9 cellular contexts compared by ENCODE assay signal in the genomic region with DNA sequence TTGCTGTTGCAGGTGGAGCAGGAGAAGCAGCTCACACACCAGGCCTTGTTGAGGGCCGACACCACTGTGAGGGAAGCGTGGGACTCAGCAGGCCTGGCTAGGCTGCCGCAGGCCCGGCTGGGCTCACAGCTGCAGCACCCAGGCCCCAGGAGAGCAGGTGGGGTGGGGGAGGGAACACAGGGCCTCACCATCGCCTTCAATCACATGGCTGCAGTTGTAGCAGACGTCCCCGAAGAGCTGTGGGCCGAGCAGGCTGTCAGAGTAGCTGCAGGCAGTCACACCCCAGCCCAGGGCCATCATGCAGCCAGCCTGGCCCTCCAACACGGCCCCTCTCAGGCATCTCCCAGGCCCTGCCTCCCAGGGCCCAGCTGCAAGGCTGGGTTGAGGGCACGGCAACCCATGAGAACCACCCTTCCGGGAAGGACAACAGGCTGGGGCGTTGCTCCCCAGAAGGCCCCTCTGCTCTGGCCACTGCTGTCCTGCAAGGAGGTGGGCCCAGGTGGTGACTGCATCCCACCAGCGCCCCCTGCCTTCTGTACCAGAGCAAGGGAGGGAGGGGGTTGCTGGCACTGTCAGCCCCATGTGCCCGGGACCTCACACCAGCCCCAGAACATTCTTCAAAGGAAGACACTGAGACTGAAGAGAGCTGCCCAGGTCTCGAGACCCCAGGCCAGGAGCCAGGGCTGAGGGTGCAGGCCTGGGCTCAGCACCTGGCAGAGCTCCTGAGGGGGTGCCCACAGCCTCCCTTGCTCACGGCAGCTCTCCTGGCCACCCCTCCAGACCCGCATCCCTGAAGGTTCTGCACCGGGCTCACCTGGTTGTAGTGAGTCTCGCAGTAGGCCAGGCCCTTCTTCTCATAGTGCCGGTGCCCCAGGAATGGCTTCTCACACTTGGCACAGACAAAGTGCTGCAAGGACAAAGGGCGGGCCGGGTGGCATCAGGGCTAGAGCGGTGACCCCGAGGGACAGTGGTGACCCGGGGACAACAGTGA. TPM values are rescaled to one million over a fixed set of nuclear protein-coding genes. Genes with fewer than 3 reads are reported as not detected.
DNase-seq lines count a peak whose midpoint lies in the region; ATAC-seq and TF ChIP-seq lines count a peak whose summit lies in the region.
"Had no signal": no experiment of that assay in that cellular context is flagged by ENCODE, and none has a peak within 500 bp of the region (broad histone marks: within the 10 kb centered on the region; RNA-seq: fewer than 3 reads in every experiment).

No MANE protein-coding gene starts in this region.

- peak overlapping the region; percentile 61 to 85 for H3K4me3 Mint-ChIP-seq in stimulated activated naive CD8-positive, alpha-beta T cell treated with anti-CD3 and anti-CD28 coated beads, Interleukin-15, amount 100 ng/mL, for 72 hours

- H2AFZ ChIP-seq in GM23248, result no peak overlapping the region

- peak overlapping the region in 9 of 11 experiments; percentile 2 to 99 (median 88); a peak in 17 of 22 replicates for H3K27ac ChIP-seq in BLaER1 treated with 17β-estradiol and CSF1 and Interleukin-3, amounts not matched to agents 10 nM and 100 nM
- H3K27ac ChIP-seq in GM23248 (no peak overlapping the region), adrenal gland (no peak overlapping the region)

- H3K4me1 Mint-ChIP-seq in stimulated activated naive CD8-positive, alpha-beta T cell treated with anti-CD3 and anti-CD28 coated beads, Interleukin-15, amount 100 ng/mL, for 72 hours, result peaks cover 75% of the 10 kb centered on the region

- peak; percentile 26 for TF ChIP-seq CTCF in fibroblast of the aortic adventitia (IDR thresholded peaks at IDR 0.05; ENCODE audit: insufficient read depth, low read length)
- no peak for TF ChIP-seq CTCF in adrenal gland (IDR thresholded peaks at IDR 0.05)

- no peaks in the 10 kb centered on the region for H4K20me1 ChIP-seq in BLaER1 treated with 17β-estradiol and CSF1 and Interleukin-3, amounts not matched to agents 10 nM and 100 nM
- H4K20me1 ChIP-seq in GM23248 (ENCODE audit: insufficient read depth), result no peaks in the 10 kb centered on the region

- no peaks in the 10 kb centered on the region for H3K9me3 ChIP-seq in BLaER1 treated with 17β-estradiol and CSF1 and Interleukin-3, amounts not matched to agents 10 nM and 100 nM (replicated peaks in 1 of 11)
- H3K9me3 ChIP-seq in GM23248 (ENCODE audit: low read depth), result no peaks in the 10 kb centered on the region
- H3K9me3 ChIP-seq in adrenal gland (replicated peaks in 1 of 3), result no peaks in the 10 kb centered on the region
- H3K9me3 ChIP-seq: HAP-1 had no signal

- intact Hi-C loops in adrenal gland (cut with DNase I), result no loop called here

- WGBS in GM23248 (ENCODE audit: low coverage in 1 of 2, low lambda C conversion rate in 2 of 2, missing lambda C conversion rate in 2 of 2), 2 experiments, result 81 to 85% methylated on average over 24 of the region's 25 CpGs
- WGBS in adrenal gland, 4 donors, result 87 to 91% (median 88%) methylated on average over 11 to 25 of the region's 25 CpGs

- peaks cover 0 to 8% (median 0%) of the 10 kb centered on the region in 11 experiments; a peak in 1 of 22 replicates for H3K27me3 ChIP-seq in BLaER1 treated with 17β-estradiol and CSF1 and Interleukin-3, amounts not matched to agents 10 nM and 100 nM
- H3K27me3 ChIP-seq in GM23248 (replicated peaks; ENCODE audit: insufficient read depth) (no peaks in the 10 kb centered on the region), adrenal gland (no peaks in the 10 kb centered on the region)

- no peaks in the 10 kb centered on the region for H3F3A ChIP-seq in GM23248 (ENCODE audit: insufficient read depth)

- H3K27me3 Mint-ChIP-seq in stimulated activated naive CD8-positive, alpha-beta T cell treated with anti-CD3 and anti-CD28 coated beads, Interleukin-15, amount 100 ng/mL, for 72 hours, result no peaks in the 10 kb centered on the region

- DNase-seq in GM23248 (peak; percentile 31), fibroblast of the aortic adventitia (ENCODE audit: low read depth) (no peak), GDM1 (lab: John Stamatoyannopoulos, UW) (no peak), adrenal gland (no peak)
- DNase-seq in stimulated activated naive CD8-positive, alpha-beta T cell treated with anti-CD3 and anti-CD28 coated beads, Interleukin-15, amount 100 ng/mL, for 72 hours, result peak; percentile 38 to 51

- no peak for TF ChIP-seq POLR2A in adrenal gland (IDR thresholded peaks at IDR 0.05)

- H3K9me2 ChIP-seq in GM23248 (ENCODE audit: insufficient read depth), result no peaks in the 10 kb centered on the region

- H3K4me1 ChIP-seq in BLaER1 treated with 17β-estradiol and CSF1 and Interleukin-3, amounts not matched to agents 10 nM and 100 nM, result peaks cover 66 to 100% (median 99%) of the 10 kb centered on the region in 10 experiments
- H3K4me1 ChIP-seq in GM23248 (ENCODE audit: insufficient read depth) (peaks cover 9% of the 10 kb centered on the region), adrenal gland (replicated peaks in 1 of 2) (peaks cover 0 to 4% of the 10 kb centered on the region in 2 donors)
- H3K4me1 ChIP-seq: HAP-1 had no signal

- H3K27ac Mint-ChIP-seq in stimulated activated naive CD8-positive, alpha-beta T cell treated with anti-CD3 and anti-CD28 coated beads, Interleukin-15, amount 100 ng/mL, for 72 hours, result peak overlapping the region; percentile 50 to 93

- peak overlapping the region; percentile 88 to 100 (median 97) for H3K4me2 ChIP-seq in BLaER1 treated with 17β-estradiol and CSF1 and Interleukin-3, amounts not matched to agents 10 nM and 100 nM
- H3K4me2 ChIP-seq in GM23248 (ENCODE audit: unreplicated experiment), result no peak overlapping the region

- peak overlapping the region in 8 of 11 experiments; percentile 28 to 92 (median 82); a peak in 15 of 22 replicates for H3K9ac ChIP-seq in BLaER1 treated with 17β-estradiol and CSF1 and Interleukin-3, amounts not matched to agents 10 nM and 100 nM
- no peak overlapping the region for H3K9ac ChIP-seq in GM23248

- no peaks in the 10 kb centered on the region for H3K36me3 ChIP-seq in BLaER1 treated with 17β-estradiol and CSF1 and Interleukin-3, amounts not matched to agents 10 nM and 100 nM
- H3K36me3 ChIP-seq in GM23248 (ENCODE audit: low read depth) (no peaks in the 10 kb centered on the region), adrenal gland (replicated peaks in 1 of 2) (no peaks in the 10 kb centered on the region)
- H3K36me3 ChIP-seq: HAP-1 had no signal

- no peaks in the 10 kb centered on the region for H3K9me3 Mint-ChIP-seq in stimulated activated naive CD8-positive, alpha-beta T cell treated with anti-CD3 and anti-CD28 coated beads, Interleukin-15, amount 100 ng/mL, for 72 hours

- in situ Hi-C loops in GM23248 (cut with MboI), result no loop called here

- H3K4me3 ChIP-seq in BLaER1 treated with 17β-estradiol and CSF1 and Interleukin-3, amounts not matched to agents 10 nM and 100 nM, result peak overlapping the region in 6 of 10 experiments; percentile 9 to 49 (median 39); a peak in 7 of 20 replicates
- H3K4me3 ChIP-seq in GM23248 (no peak overlapping the region), fibroblast of the aortic adventitia (ENCODE audit: low read depth, low read length) (no peak overlapping the region), adrenal gland (no peak overlapping the region)
- H3K4me3 ChIP-seq: HAP-1 had no signal

- no peaks in the 10 kb centered on the region for H3K79me2 ChIP-seq in GM23248 (ENCODE audit: insufficient read depth)

- ATAC-seq in SK-N-SH treated with all-trans-retinoic acid at 6 μM for 48 hours (peak; percentile 8; the same call in 2 of the 3 replicates), GM18520 (IDR thresholded peaks at IDR 0.05; ENCODE audit: unreplicated experiment) (no peak)
- peak; percentile 33 for ATAC-seq in stimulated activated naive CD8-positive, alpha-beta T cell treated with anti-CD3 and anti-CD28 coated beads, Interleukin-15, amount 100 ng/mL, for 72 hours

TF ChIP-seq in SK-N-SH treated with all-trans-retinoic acid at 6 μM for 48 hours, 23 proteins besides CTCF, POLR2A, EP300 and RAD21 (continues in another document):
- TF ChIP-seq ZNF70 (CRISPR knock-in tag; IDR thresholded peaks at IDR 0.05), result no peak
- no peak for TF ChIP-seq ZFP30 (CRISPR knock-in tag; IDR thresholded peaks at IDR 0.05)
- TF ChIP-seq TOX (CRISPR knock-in tag; IDR thresholded peaks at IDR 0.05; ENCODE audit: borderline replicate concordance), result no peak
- TF ChIP-seq ISL1 (CRISPR knock-in tag; IDR thresholded peaks at IDR 0.05), result no peak
- no peak for TF ChIP-seq ARNTL (CRISPR knock-in tag; IDR thresholded peaks at IDR 0.05; ENCODE audit: borderline replicate concordance, low read depth)
- no peak for TF ChIP-seq ZNF8 (CRISPR knock-in tag; IDR thresholded peaks at IDR 0.05)
- TF ChIP-seq POU6F1 (CRISPR knock-in tag; IDR thresholded peaks at IDR 0.05; ENCODE audit: borderline replicate concordance, low read depth), result no peak

RNA-seq across cellular contexts. Expression of gene GPR17, which starts 5.6 kb away (rescaled TPM):
- not detected in 2 replicates for total RNA-seq in GM23248 (2014; rRNA removed; shearing (Covaris generic))
- polyA plus RNA-seq in GM23248 (2016; fragmentation: Nextera tagmentation; extraction: Ambion mirVana) (0.11 TPM in 1 of 2 replicates, not detected in the other), adrenal gland (1 to 10 TPM in 1 of 3 donors, under 1 TPM in 1, not detected in 1; 0.54 to 2.0 TPM)
- total RNA-seq in fibroblast of the aortic adventitia (ENCODE audit: low replicate concordance) (not detected in 2 replicates), adrenal gland (under 1 TPM in 1 of 8 donors, not detected in 7; 0.11 TPM)

RNA-seq across cellular contexts. Expression of gene LIMS2, which starts 35.0 kb away (rescaled TPM):
- 3.8 and 7.2 TPM in 2 replicates for total RNA-seq in GM23248 (2014; rRNA removed; shearing (Covaris generic))
- polyA plus RNA-seq in GM23248 (2016; fragmentation: Nextera tagmentation; extraction: Ambion mirVana) (30.4 and 33.7 TPM in 2 replicates), adrenal gland (100 to 1,000 TPM in 2 of 3 donors, 1 to 10 TPM in 1; 3.8 to 142 (median 107) TPM)
- total RNA-seq in fibroblast of the aortic adventitia (ENCODE audit: low replicate concordance) (7.8 and 11.3 TPM in 2 replicates), adrenal gland (10 to 100 TPM in 7 of 8 donors, 1 to 10 TPM in 1; 8.7 to 32.3 (median 16.1) TPM)

Comparison
In these comparisons a context has a peak if more than half of its experiments do, and no peak if none do; other contexts are left out.
1. H3K27ac ChIP-seq: peak in BLaER1 treated with 17β-estradiol and CSF1 and Interleukin-3, amounts not matched to agents 10 nM and 100 nM (9 of 11); none in GM23248 (single experiment) and adrenal gland (0 of 5).
2. H3K4me3 ChIP-seq: peak in BLaER1 treated with 17β-estradiol and CSF1 and Interleukin-3, amounts not matched to agents 10 nM and 100 nM (6 of 10); none in GM23248 (single experiment), fibroblast of the aortic adventitia (single experiment) and adrenal gland (0 of 4).
3. DNase-seq: peak in GM23248 (single experiment) and stimulated activated naive CD8-positive, alpha-beta T cell treated with anti-CD3 and anti-CD28 coated beads, Interleukin-15, amount 100 ng/mL, for 72 hours (2 of 2); none in fibroblast of the aortic adventitia (single experiment), GDM1 (single experiment) and adrenal gland (0 of 7).